1 cellular context compared by ENCODE assay signal in genomic region chr10:110413049-110413783, GRCh38.
TF ChIP-seq lines count a peak whose summit lies in the region.

No MANE protein-coding gene starts in this region.

TF ChIP-seq in GM12878, 131 proteins besides CTCF, POLR2A, EP300 and RAD21 (continued from another document):
- TF ChIP-seq IRF4 (IDR thresholded peaks at IDR 0.05; ENCODE audit: low read depth, low read length) (0 out of 2 replicates have a peak, but pooled peaks have one; percentile 4), SKIL (IDR thresholded peaks at IDR 0.05; ENCODE audit: low read depth, poor library complexity, severe bottlenecking) (no peak), SREBF2 (IDR thresholded peaks at IDR 0.05; ENCODE audit: low read length) (no peak; the same call in 1 of the 2 replicates), IKZF1 (conservative IDR thresholded peaks at IDR 0.05) (peak; percentile 32; the same call in 1 of the 2 replicates), DPF2 (IDR thresholded peaks at IDR 0.05) (peak; percentile 46; the same call in 1 of the 2 replicates), TCF7 (IDR thresholded peaks at IDR 0.05; ENCODE audit: borderline replicate concordance) (peak; percentile 64; the same call in 1 of the 2 replicates), ZNF274 (IDR thresholded peaks at IDR 0.05; ENCODE audit: insufficient read depth, insufficient read length) (no peak), NKRF (conservative IDR thresholded peaks at IDR 0.05) (no peak), KDM1A (IDR thresholded peaks at IDR 0.05; ENCODE audit: borderline replicate concordance) (peak; percentile 60; the same call in 1 of the 2 replicates), ZBTB11 (CRISPR knock-in tag; IDR thresholded peaks at IDR 0.05) (no peak), ATF2 (IDR thresholded peaks at IDR 0.05; ENCODE audit: low read length) (0 out of 2 replicates have a peak, but pooled peaks have one; percentile 12), CBX5 (IDR thresholded peaks at IDR 0.05; ENCODE audit: low read depth) (0 out of 2 replicates have a peak, but pooled peaks have one; percentile 17), ZNF24 (IDR thresholded peaks at IDR 0.05) (peak; percentile 48; the same call in 1 of the 2 replicates), PML (IDR thresholded peaks at IDR 0.05; ENCODE audit: low read length) (0 out of 2 replicates have a peak, but pooled peaks have one; percentile 4), CHD2 (IDR thresholded peaks at IDR 0.05; ENCODE audit: borderline replicate concordance, low read depth, low read length) (peak; percentile 21; the same call in 1 of the 2 replicates), MEF2A (IDR thresholded peaks at IDR 0.05; ENCODE audit: insufficient read depth, low read depth, low read length) (no peak), MEF2B (IDR thresholded peaks at IDR 0.05; ENCODE audit: partially characterized antibody, poor library complexity, severe bottlenecking) (no peak), ETV6 (conservative IDR thresholded peaks at IDR 0.05 in 1 of 2, IDR thresholded peaks at IDR 0.05 in 1 of 2; ENCODE audit: borderline replicate concordance in 1 of 2, low read depth in 1 of 2) (no peak), NFIC (IDR thresholded peaks at IDR 0.05; ENCODE audit: low read depth, low read length) (no peak; the same call in 1 of the 2 replicates), GATAD2B (conservative IDR thresholded peaks at IDR 0.05; ENCODE audit: low read depth) (0 out of 2 replicates have a peak, but pooled peaks have one; percentile 11), PAX5 (IDR thresholded peaks at IDR 0.05; ENCODE audit: borderline replicate concordance, low read depth, low read length) (peak; percentile 17; the same call in 1 of the 2 replicates), JUNB (IDR thresholded peaks at IDR 0.05) (no peak), ZNF687 (IDR thresholded peaks at IDR 0.05) (peak; percentile 35; the same call in 1 of the 2 replicates), SREBF1 (IDR thresholded peaks at IDR 0.05; ENCODE audit: low read length) (no peak), SMARCA5 (IDR thresholded peaks at IDR 0.05) (peak; percentile 80; the same call in 1 of the 2 replicates), ZBED1 (IDR thresholded peaks at IDR 0.05; ENCODE audit: borderline replicate concordance) (no peak), ESRRA (IDR thresholded peaks at IDR 0.05; ENCODE audit: low read length) (0 out of 2 replicates have a peak, but pooled peaks have one; percentile 42), REST (IDR thresholded peaks at IDR 0.05; ENCODE audit: low read depth, low read length) (no peak), ZNF384 (IDR thresholded peaks at IDR 0.05; ENCODE audit: borderline replicate concordance, low read depth, low read length) (no peak), MYC (IDR thresholded peaks at IDR 0.05; ENCODE audit: insufficient read depth, insufficient read length, insufficient replicate concordance, low read length, severe bottlenecking) (no peak)
